Comparison of ENCODE assay signal across 8 cellular contexts in genomic region chrX:66074920-66075879, GRCh38. TPM values are rescaled to one million over a fixed set of nuclear protein-coding genes. Genes with fewer than 3 reads are reported as not detected.
DNase-seq lines count a peak whose midpoint lies in the region; ATAC-seq and TF ChIP-seq lines count a peak whose summit lies in the region.

No MANE protein-coding gene starts in this region.

- TF ChIP-seq CTCF in heart right ventricle (IDR thresholded peaks at IDR 0.05): no peak
- TF ChIP-seq CTCF in H9 (conservative IDR thresholded peaks at IDR 0.05): no peak

- no peak overlapping the region for H3K56ac ChIP-seq in H9 (ENCODE audit: insufficient read length, low read depth, low read length)

- H3K27me3 ChIP-seq in heart right ventricle (peaks cover 0 to 30% (median 0%) of the 10 kb centered on the region in 7 donors), H9 (ENCODE audit: insufficient read depth, low read length) (no peaks in the 10 kb centered on the region)

- H3K4me2 ChIP-seq in H9 (ENCODE audit: insufficient read depth, insufficient read length, low read length): no peak overlapping the region

- no peak overlapping the region for H2BK120ac ChIP-seq in H9 (ENCODE audit: low read depth, low read length, poor library complexity, severe bottlenecking)

- H2AFZ ChIP-seq in H9 (ENCODE audit: low read length): no peak overlapping the region

- no peak overlapping the region for H3T11ph ChIP-seq in H9 (ENCODE audit: low read length)

- H3K4ac ChIP-seq in H9 (ENCODE audit: low read depth, low read length): no peak overlapping the region

- no peak overlapping the region for H2AK5ac ChIP-seq in H9 (ENCODE audit: insufficient read length, low read length)

- no peaks in the 10 kb centered on the region for H4K20me1 ChIP-seq in H9 (ENCODE audit: control insufficient read depth, insufficient read depth, insufficient read length)

- H3K4me1 Mint-ChIP-seq in activated CD4-positive, alpha-beta memory T cell treated with anti-CD3 and anti-CD28 coated beads, Interleukin-2, amount 10 ng/mL, durations not matched to agents 7 days and 5 days: peaks cover 30% of the 10 kb centered on the region
- H3K4me1 Mint-ChIP-seq in stimulated activated naive CD8-positive, alpha-beta T cell treated with anti-CD3 and anti-CD28 coated beads, Interleukin-15, Interleukin-2, amounts not matched to agents 100 ng/mL and 50 ng/mL, for 24 hours (ENCODE audit: low read depth): peaks cover 28% of the 10 kb centered on the region
- H3K4me1 Mint-ChIP-seq in H9: no peaks in the 10 kb centered on the region

- H3K9ac ChIP-seq in H9 (ENCODE audit: extremely low read depth, insufficient read length, low read length): no peak overlapping the region

- ATAC-seq in heart right ventricle: peak in 2 of 8 donors; percentile 50 to 67
- ATAC-seq in GM19351 (IDR thresholded peaks at IDR 0.05; ENCODE audit: unreplicated experiment): no peak

- H4K91ac ChIP-seq in H9 (ENCODE audit: insufficient read length, low read depth, low read length): no peak overlapping the region

- POLR2A ChIA-PET in activated CD4-positive, alpha-beta memory T cell treated with anti-CD3 and anti-CD28 coated beads, Interleukin-2, amount 10 ng/mL, durations not matched to agents 7 days and 5 days (lab: Charles Lee): no interaction called here

- no peaks in the 10 kb centered on the region for H3K27me3 Mint-ChIP-seq in activated CD4-positive, alpha-beta memory T cell treated with anti-CD3 and anti-CD28 coated beads, Interleukin-2, amount 10 ng/mL, durations not matched to agents 7 days and 5 days
- H3K27me3 Mint-ChIP-seq in stimulated activated naive CD8-positive, alpha-beta T cell treated with anti-CD3 and anti-CD28 coated beads, Interleukin-15, Interleukin-2, amounts not matched to agents 100 ng/mL and 50 ng/mL, for 24 hours: no peaks in the 10 kb centered on the region
- no peaks in the 10 kb centered on the region; the same call in 1 of the 2 replicates for H3K27me3 Mint-ChIP-seq in H9 (ENCODE audit: low read depth)

- H3K9me3 ChIP-seq in heart right ventricle (no peaks in the 10 kb centered on the region), H9 (ENCODE audit: control insufficient read depth, low read depth, low read length) (peaks cover 42% of the 10 kb centered on the region)

- H3K9me3 Mint-ChIP-seq in activated CD4-positive, alpha-beta memory T cell treated with anti-CD3 and anti-CD28 coated beads, Interleukin-2, amount 10 ng/mL, durations not matched to agents 7 days and 5 days: peaks cover 9% of the 10 kb centered on the region
- H3K9me3 Mint-ChIP-seq in stimulated activated naive CD8-positive, alpha-beta T cell treated with anti-CD3 and anti-CD28 coated beads, Interleukin-15, Interleukin-2, amounts not matched to agents 100 ng/mL and 50 ng/mL, for 24 hours: peaks cover 8% of the 10 kb centered on the region
- peaks cover 78 to 86% of the 10 kb centered on the region in 2 experiments for H3K9me3 Mint-ChIP-seq in H9

- peak overlapping the region; percentile 54 for H3K4me3 Mint-ChIP-seq in activated CD4-positive, alpha-beta memory T cell treated with anti-CD3 and anti-CD28 coated beads, Interleukin-2, amount 10 ng/mL, durations not matched to agents 7 days and 5 days
- peak overlapping the region; percentile 74 for H3K4me3 Mint-ChIP-seq in stimulated activated naive CD8-positive, alpha-beta T cell treated with anti-CD3 and anti-CD28 coated beads, Interleukin-15, Interleukin-2, amounts not matched to agents 100 ng/mL and 50 ng/mL, for 24 hours
- no peak overlapping the region for H3K4me3 Mint-ChIP-seq in H9

- no peaks in the 10 kb centered on the region for H3K36me3 ChIP-seq in heart right ventricle

- H3K79me1 ChIP-seq in H9 (ENCODE audit: insufficient read depth, low read depth, low read length, poor library complexity, severe bottlenecking): no peaks in the 10 kb centered on the region

- no peaks in the 10 kb centered on the region for H3K79me2 ChIP-seq in H9 (ENCODE audit: insufficient read depth, low read length)

- H3K4me3 ChIP-seq in heart right ventricle: peak overlapping the region in 1 of 10 donors; percentile 12

- no peak overlapping the region for H2BK20ac ChIP-seq in H9 (ENCODE audit: low read depth, low read length, poor library complexity, severe bottlenecking)

- H4K5ac ChIP-seq in H9 (ENCODE audit: insufficient read length, low read depth, low read length): no peak overlapping the region

- no peak overlapping the region for H3K23ac ChIP-seq in H9 (ENCODE audit: insufficient read length, low read depth, low read length)

- no peak overlapping the region for H2BK12ac ChIP-seq in H9 (ENCODE audit: insufficient read length, low read depth, low read length)

- CTCF ChIA-PET in activated CD4-positive, alpha-beta memory T cell treated with anti-CD3 and anti-CD28 coated beads, Interleukin-2, amount 10 ng/mL, durations not matched to agents 7 days and 5 days (lab: Charles Lee): interaction anchor here (1.1 kb wide), 1 partner anchor 45 kb away, joined by 3 read pairs; no protein-coding TSS in a partner anchor

- no peak overlapping the region for H3K14ac ChIP-seq in H9 (ENCODE audit: insufficient read depth, low read length)

- H3K23me2 ChIP-seq in H9 (ENCODE audit: insufficient read length, low read depth, low read length, poor library complexity, severe bottlenecking): no peaks in the 10 kb centered on the region

- WGBS in heart right ventricle, 2 donors: 63 to 70% methylated on average over 22 to 24 of the region's 24 CpGs
- no CpG with 5 or more reads among the region's 24 CpGs for WGBS in H9 (ENCODE audit: extremely low coverage, insufficient read length, low lambda C conversion rate)

- DNase-seq in activated CD8-positive, alpha-beta memory T cell treated with anti-CD3 and anti-CD28 coated beads for 24 hours: peak; percentile 71
- DNase-seq in activated CD8-positive, alpha-beta memory T cell treated with anti-CD3 and anti-CD28 coated beads, Interleukin-2, amount 50 U/mL, for 48 hours: no peak
- peak; percentile 61 for DNase-seq in activated CD4-positive, alpha-beta memory T cell treated with anti-CD3 and anti-CD28 coated beads, Interleukin-2, amount 10 ng/mL, durations not matched to agents 7 days and 5 days
- DNase-seq in heart right ventricle (peak; percentile 12 to 28), H9 (no peak), OCI-M1 (lab: John Stamatoyannopoulos, UW) (no peak)

- H4K8ac ChIP-seq in H9 (replicated peaks; ENCODE audit: insufficient read length, low read depth, low read length): no peak overlapping the region

- H2BK15ac ChIP-seq in H9 (ENCODE audit: low read depth, low read length): no peak overlapping the region

- peaks cover 6% of the 10 kb centered on the region for H3K36me3 Mint-ChIP-seq in activated CD4-positive, alpha-beta memory T cell treated with anti-CD3 and anti-CD28 coated beads, Interleukin-2, amount 10 ng/mL, durations not matched to agents 7 days and 5 days (ENCODE audit: low read depth)
- H3K36me3 Mint-ChIP-seq in stimulated activated naive CD8-positive, alpha-beta T cell treated with anti-CD3 and anti-CD28 coated beads, Interleukin-15, Interleukin-2, amounts not matched to agents 100 ng/mL and 50 ng/mL, for 24 hours (ENCODE audit: low read depth): peaks cover 3% of the 10 kb centered on the region
- H3K36me3 Mint-ChIP-seq in H9 (ENCODE audit: insufficient read depth in 1 of 3, low read depth in 3 of 3): peaks cover 5 to 10% (median 8%) of the 10 kb centered on the region in 3 experiments; a peak in 5 of 7 replicates

- peak overlapping the region; percentile 81 for H3K27ac Mint-ChIP-seq in activated CD4-positive, alpha-beta memory T cell treated with anti-CD3 and anti-CD28 coated beads, Interleukin-2, amount 10 ng/mL, durations not matched to agents 7 days and 5 days
- peak overlapping the region; percentile 96 for H3K27ac Mint-ChIP-seq in stimulated activated naive CD8-positive, alpha-beta T cell treated with anti-CD3 and anti-CD28 coated beads, Interleukin-15, Interleukin-2, amounts not matched to agents 100 ng/mL and 50 ng/mL, for 24 hours
- H3K27ac Mint-ChIP-seq in H9: no peak overlapping the region

- intact Hi-C loops in heart right ventricle (cut with DNase I): no loop called here

- H2BK5ac ChIP-seq in H9 (ENCODE audit: insufficient read length, low read length): no peak overlapping the region

- H3K27ac ChIP-seq in heart right ventricle: peak overlapping the region in 2 of 10 donors; percentile 41 to 76
- H3K27ac ChIP-seq in H9 (ENCODE audit: insufficient read length, low read depth, low read length): no peak overlapping the region

- no peak overlapping the region for H3K18ac ChIP-seq in H9 (ENCODE audit: insufficient read length, low read depth, low read length)

- H3K4me1 ChIP-seq in heart right ventricle: peaks cover 0 to 28% (median 0%) of the 10 kb centered on the region in 9 donors
- no peaks in the 10 kb centered on the region for H3K4me1 ChIP-seq in H9 (ENCODE audit: insufficient read depth, low read length)

RNA-seq across cellular contexts. Expression of gene VSIG4, which starts 35.3 kb away (rescaled TPM):
- not detected for total RNA-seq in activated CD4-positive, alpha-beta memory T cell treated with anti-CD3 and anti-CD28 coated beads, Interleukin-2, amount 10 ng/mL, durations not matched to agents 7 days and 5 days
- total RNA-seq in heart right ventricle (100 to 1,000 TPM in 1 of 10 donors, 10 to 100 TPM in 4, 1 to 10 TPM in 5; 2.9 to 106 (median 9.0) TPM), H9 (2021) (not detected in 2 replicates)
- polyA plus RNA-seq in heart right ventricle: 10 to 100 TPM; 17.5 to 32.0 TPM

Comparison
In these comparisons a context has a peak if more than half of its experiments do, and no peak if none do; other contexts are left out.
1. DNase-seq: peak in activated CD8-positive, alpha-beta memory T cell treated with anti-CD3 and anti-CD28 coated beads for 24 hours (single experiment), activated CD4-positive, alpha-beta memory T cell treated with anti-CD3 and anti-CD28 coated beads, Interleukin-2, amount 10 ng/mL, durations not matched to agents 7 days and 5 days (single experiment) and heart right ventricle (2 of 2); none in activated CD8-positive, alpha-beta memory T cell treated with anti-CD3 and anti-CD28 coated beads, Interleukin-2, amount 50 U/mL, for 48 hours (single experiment), H9 (single experiment) and OCI-M1 (single experiment).
2. H3K27ac Mint-ChIP-seq: peak in activated CD4-positive, alpha-beta memory T cell treated with anti-CD3 and anti-CD28 coated beads, Interleukin-2, amount 10 ng/mL, durations not matched to agents 7 days and 5 days (single experiment) and stimulated activated naive CD8-positive, alpha-beta T cell treated with anti-CD3 and anti-CD28 coated beads, Interleukin-15, Interleukin-2, amounts not matched to agents 100 ng/mL and 50 ng/mL, for 24 hours (single experiment); none in H9 (0 of 3).
3. H3K4me3 Mint-ChIP-seq: peak in activated CD4-positive, alpha-beta memory T cell treated with anti-CD3 and anti-CD28 coated beads, Interleukin-2, amount 10 ng/mL, durations not matched to agents 7 days and 5 days (single experiment) and stimulated activated naive CD8-positive, alpha-beta T cell treated with anti-CD3 and anti-CD28 coated beads, Interleukin-15, Interleukin-2, amounts not matched to agents 100 ng/mL and 50 ng/mL, for 24 hours (single experiment); none in H9 (0 of 2).